ENCODE assay signal across 32 cellular contexts in the genomic region with DNA sequence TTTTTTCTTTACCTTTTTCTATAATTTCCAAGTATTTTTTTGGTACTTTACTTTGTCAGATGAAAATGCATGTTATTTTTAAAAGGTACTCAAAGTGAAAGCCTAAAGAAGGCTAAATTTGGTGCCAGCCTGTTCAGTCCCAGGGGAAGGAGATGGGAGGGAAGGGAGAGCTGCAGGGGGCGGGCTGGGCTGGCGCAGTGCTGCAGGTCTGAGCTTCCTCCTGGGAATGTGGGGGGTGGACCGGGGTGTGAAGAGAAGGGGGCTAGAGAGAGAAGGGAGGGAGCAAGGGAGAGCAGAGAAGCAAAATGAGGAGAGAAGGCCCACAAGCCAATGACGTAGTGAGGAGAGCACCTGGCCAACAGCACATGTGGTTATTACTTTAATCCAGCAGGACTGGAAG.
"Had no signal": no experiment of that assay in that cellular context is flagged by ENCODE, and none has a peak within 500 bp of the region (broad histone marks: within the 10 kb centered on the region; RNA-seq: fewer than 3 reads in every experiment).

No MANE protein-coding gene starts in this region.

- DNase-seq: colonic mucosa; effector CD8-positive, alpha-beta T cell; endodermal cell; foreskin fibroblast; gastrocnemius medialis; head of caudate nucleus; mesenchymal stem cell; midbrain; naive thymus-derived CD4-positive, alpha-beta T cell; pancreas; retina; stimulated activated CD4-positive, alpha-beta T cell treated with anti-CD3 and anti-CD28 coated beads, Interleukin-12 subunit alpha, Interleukin-12 subunit beta, amount 100 ng/mL, for 4 hours; stimulated activated CD4-positive, alpha-beta T cell treated with anti-CD3 and anti-CD28 coated beads, Interleukin-1b, Interleukin-23, amount 100 ng/mL, for 48 hours; stimulated activated CD4-positive, alpha-beta T cell treated with anti-CD3 and anti-CD28 coated beads, Interleukin-4, amount 100 ng/mL, for 1 hour; stimulated activated CD8-positive, alpha-beta memory T cell treated with anti-CD3 and anti-CD28 coated beads, Interleukin-4, amount 100 ng/mL, for 48 hours; stimulated activated naive CD4-positive, alpha-beta T cell; stimulated activated naive CD8-positive, alpha-beta T cell treated with anti-CD3 and anti-CD28 coated beads, Interleukin-15, amount 100 ng/mL, for 72 hours; testis; tibial artery had no signal

- ATAC-seq: esophagus mucosa; gastrocnemius medialis; left lobe of liver; naive thymus-derived CD4-positive, alpha-beta T cell; pancreas; sciatic nerve; stimulated activated naive CD8-positive, alpha-beta T cell treated with anti-CD3 and anti-CD28 coated beads, Interleukin-15, amount 100 ng/mL, for 72 hours had no signal

- H3K4me2 ChIP-seq: hepatocyte, neural progenitor cell, smooth muscle cell had no signal

- H3K36me3 ChIP-seq: colonic mucosa, gastrocnemius medialis, neural progenitor cell, pancreas, tibial artery, upper lobe of left lung had no signal

- H3K4me1 Mint-ChIP-seq: central memory CD8-positive, alpha-beta T cell; neural progenitor cell; stimulated activated naive CD8-positive, alpha-beta T cell treated with anti-CD3 and anti-CD28 coated beads, Interleukin-15, amount 100 ng/mL, for 72 hours had no signal

- H3K4me3 ChIP-seq: colonic mucosa, gastrocnemius medialis, hepatocyte, neural progenitor cell, pancreas, smooth muscle cell, testis, tibial artery, upper lobe of left lung had no signal

- H3K27ac Mint-ChIP-seq: dendritic cell treated with granulocyte-macrophage colony-stimulating factor and Interleukin-4, amounts not matched to agents 40 ng/mL and 50 ng/mL, for 4 days; endodermal cell; naive thymus-derived CD4-positive, alpha-beta T cell; nephron; neural progenitor cell; stimulated activated naive CD8-positive, alpha-beta T cell treated with anti-CD3 and anti-CD28 coated beads, Interleukin-15, amount 100 ng/mL, for 72 hours had no signal

- H3K27me3 Mint-ChIP-seq: dendritic cell treated with granulocyte-macrophage colony-stimulating factor and Interleukin-4, amounts not matched to agents 40 ng/mL and 50 ng/mL, for 4 days had no signal

- H3K4me3 Mint-ChIP-seq: central memory CD8-positive, alpha-beta T cell; dendritic cell treated with granulocyte-macrophage colony-stimulating factor and Interleukin-4, amounts not matched to agents 40 ng/mL and 50 ng/mL, for 4 days; endodermal cell; naive thymus-derived CD4-positive, alpha-beta T cell; nephron; neural progenitor cell; stimulated activated naive CD8-positive, alpha-beta T cell treated with anti-CD3 and anti-CD28 coated beads, Interleukin-15, amount 100 ng/mL, for 72 hours had no signal

- H2AFZ ChIP-seq: hepatocyte, neural progenitor cell had no signal

- FAIRE-seq: islet of Langerhans, pancreas, urothelium cell line had no signal

- H3K27ac ChIP-seq: colonic mucosa, epithelial cell of prostate, gastrocnemius medialis, hepatocyte, neural progenitor cell, pancreas, testis, tibial artery, upper lobe of left lung had no signal

- H3K9me3 ChIP-seq: colonic mucosa, gastrocnemius medialis, pancreas, testis, tibial artery, upper lobe of left lung had no signal

- H3K36me3 Mint-ChIP-seq: naive thymus-derived CD4-positive, alpha-beta T cell; neural progenitor cell had no signal

- H3K9me3 Mint-ChIP-seq: central memory CD8-positive, alpha-beta T cell; dendritic cell treated with granulocyte-macrophage colony-stimulating factor and Interleukin-4, amounts not matched to agents 40 ng/mL and 50 ng/mL, for 4 days; endodermal cell; nephron; neural progenitor cell; stimulated activated naive CD8-positive, alpha-beta T cell treated with anti-CD3 and anti-CD28 coated beads, Interleukin-15, amount 100 ng/mL, for 72 hours had no signal

- H3K4me1 ChIP-seq: colonic mucosa, gastrocnemius medialis, neural progenitor cell, pancreas, testis, upper lobe of left lung had no signal

- H3K27me3 ChIP-seq: colonic mucosa, gastrocnemius medialis, neural progenitor cell, pancreas, testis, tibial artery, upper lobe of left lung had no signal

- H3K9ac ChIP-seq: neural progenitor cell had no signal
